Comparison of ENCODE assay signal across 8 cellular contexts in genomic region chr11:102346748-102347525, GRCh38. TPM values are rescaled to one million over a fixed set of nuclear protein-coding genes. Genes with fewer than 3 reads are reported as not detected.
DNase-seq lines count a peak whose midpoint lies in the region; FAIRE-seq and TF ChIP-seq lines count a peak whose summit lies in the region.

Gene BIRC2, plus strand, starts transcription at chr11:102347214. Its CDS starts 2,641 bp downstream, at chr11:102349855.

- H4K20me1 ChIP-seq in neural progenitor cell (ENCODE audit: low read depth) = peaks cover 18% of the 10 kb centered on the region

- H3K79me2 ChIP-seq in neural progenitor cell (ENCODE audit: low read depth) = peaks cover 41% of the 10 kb centered on the region

- H3K27me3 ChIP-seq in neural progenitor cell = no peaks in the 10 kb centered on the region
- no peaks in the 10 kb centered on the region for H3K27me3 ChIP-seq in subcutaneous abdominal adipose tissue (ENCODE audit: control insufficient read depth in 5 of 5, insufficient read depth in 4 of 5, low read length in 5 of 5)

- H3K9ac ChIP-seq in neural progenitor cell = peak within 1 kb of the TSS; percentile 95
- peak within 1 kb of the TSS; percentile 73 to 97 (median 94) for H3K9ac ChIP-seq in subcutaneous abdominal adipose tissue (ENCODE audit: low read length in 5 of 5)

- peak within 1 kb of the TSS; percentile 92 for H3K4me2 ChIP-seq in neural progenitor cell

- peaks cover 10% of the 10 kb centered on the region for H3F3A ChIP-seq in neural progenitor cell (ENCODE audit: low read depth)

- H3K36me3 ChIP-seq in neural progenitor cell (no peaks in the 10 kb centered on the region), subcutaneous abdominal adipose tissue (ENCODE audit: control insufficient read depth in 5 of 5, insufficient read depth in 5 of 5, low read length in 5 of 5) (peaks cover 6 to 15% (median 9%) of the 10 kb centered on the region in 5 donors)

- DNase-seq in H4 (ENCODE audit: low spot score) = peak; percentile 86
- peak; percentile 50 for DNase-seq in LNCaP clone FGC (ENCODE audit: low read depth)
- DNase-seq in SHP77 treated with DMSO at 0.1 percent for 48 hours (lab: John Stamatoyannopoulos, UW) = peak; percentile 71
- peak; percentile 95 for DNase-seq in activated gamma-delta T cell (lab: John Stamatoyannopoulos, UW)
- peak; percentile 93 to 99 for DNase-seq in foreskin fibroblast
- DNase-seq in neural progenitor cell (ENCODE audit: low spot score) = peak; percentile 98

- H3K36me3 Mint-ChIP-seq in neural progenitor cell = peaks cover 15% of the 10 kb centered on the region

- H3K4me3 ChIP-seq in LNCaP clone FGC (ENCODE audit: low read depth, low read length) = peak within 1 kb of the TSS; percentile 91
- peak within 1 kb of the TSS; percentile 74 to 89 for H3K4me3 ChIP-seq in foreskin fibroblast (ENCODE audit: low read depth in 1 of 2, low read length in 2 of 2)
- H3K4me3 ChIP-seq in neural progenitor cell = peak within 1 kb of the TSS; percentile 81
- peak within 1 kb of the TSS; percentile 74 to 95 (median 88) for H3K4me3 ChIP-seq in subcutaneous abdominal adipose tissue (ENCODE audit: low read depth in 1 of 5, low read length in 5 of 5)

- peak; percentile 27 for FAIRE-seq in G401.6 (lab: Jason Lieb, UNC)

- H3K27ac Mint-ChIP-seq in neural progenitor cell = peak within 1 kb of the TSS; percentile 91

- no peaks in the 10 kb centered on the region for H3K9me3 ChIP-seq in neural progenitor cell (ENCODE audit: low read depth)
- no peaks in the 10 kb centered on the region for H3K9me3 ChIP-seq in subcutaneous abdominal adipose tissue (ENCODE audit: control insufficient read depth in 5 of 5, low read length in 5 of 5)

- H3K4me1 ChIP-seq in neural progenitor cell (peaks cover 14% of the 10 kb centered on the region), subcutaneous abdominal adipose tissue (ENCODE audit: control insufficient read depth in 5 of 5, insufficient read depth in 5 of 5, low read length in 5 of 5) (peaks cover 0 to 26% (median 21%) of the 10 kb centered on the region in 5 donors)

- H3K27ac ChIP-seq in neural progenitor cell (peak within 1 kb of the TSS; percentile 96), subcutaneous abdominal adipose tissue (ENCODE audit: low read depth, low read length) (peak within 1 kb of the TSS; percentile 99)

- peak within 1 kb of the TSS; percentile 96 for H3K4me3 Mint-ChIP-seq in neural progenitor cell

- H3K4me1 Mint-ChIP-seq in neural progenitor cell = peaks cover 29% of the 10 kb centered on the region

- peaks cover 6% of the 10 kb centered on the region for H3K27me3 Mint-ChIP-seq in neural progenitor cell (ENCODE audit: insufficient read depth, low read depth)

- H2AFZ ChIP-seq in neural progenitor cell (replicated peaks) = peak within 1 kb of the TSS; percentile 99

- TF ChIP-seq CTCF in LNCaP clone FGC (IDR thresholded peaks at IDR 0.05; ENCODE audit: control insufficient read depth, extremely low read depth, insufficient read depth) = peak; percentile 89
- peak; percentile 80 for TF ChIP-seq CTCF in foreskin fibroblast (IDR thresholded peaks at IDR 0.05; ENCODE audit: low read depth, low read length)
- TF ChIP-seq CTCF in neural progenitor cell (IDR thresholded peaks at IDR 0.05) = peak; percentile 68

- no peaks in the 10 kb centered on the region for H3K9me3 Mint-ChIP-seq in neural progenitor cell

RNA-seq across cellular contexts. Expression of gene BIRC2, which starts in this region (rescaled TPM):
- 41.1 and 63.7 TPM in 2 replicates for total RNA-seq in H4 (2014; rRNA removed; shearing (Covaris generic))
- 52.5 and 78.1 TPM in 2 replicates for total RNA-seq in neural progenitor cell (ENCODE audit: low replicate concordance)

Comparison
In these comparisons a context has a peak if more than half of its experiments do, and no peak if none do; other contexts are left out.
1. Peak in every context shown above with its lines: DNase-seq, H3K4me3 ChIP-seq and H3K27ac ChIP-seq.